In genomic region chr16:89827383-89828198, GRCh38 we compare ENCODE assay signal across 8 cellular contexts. TPM values are rescaled to one million over a fixed set of nuclear protein-coding genes. Genes with fewer than 3 reads are reported as not detected.
DNase-seq lines count a peak whose midpoint lies in the region; ATAC-seq and TF ChIP-seq lines count a peak whose summit lies in the region.

No MANE protein-coding gene starts in this region.

- peaks cover 13% of the 10 kb centered on the region for H3K4me1 ChIP-seq in NT2/D1 (ENCODE audit: insufficient read depth, insufficient read length)
- peaks cover 17% of the 10 kb centered on the region for H3K4me1 ChIP-seq in testis

- H3K9me3 ChIP-seq in NT2/D1 (ENCODE audit: insufficient read depth, low read length) = no peaks in the 10 kb centered on the region
- H3K9me3 ChIP-seq in testis = no peaks in the 10 kb centered on the region

- H3K4me3 ChIP-seq in NT2/D1 (ENCODE audit: insufficient read length, low read depth) (peak overlapping the region; percentile 41), choroid plexus epithelial cell (ENCODE audit: low read depth, low read length) (peak overlapping the region; percentile 60), testis (peak overlapping the region; percentile 52 to 64)

- 6 to 44% methylated on average over 3 to 27 of the region's 43 CpGs for WGBS in testis, 2 donors

- peak; percentile 33 for DNase-seq in NCI-H1092 treated with DMSO at 0.1 percent for 48 hours (lab: John Stamatoyannopoulos, UW)
- no peak for DNase-seq in NCI-H1092 (lab: John Stamatoyannopoulos, UW)
- no peak for DNase-seq in NT2/D1 (ENCODE audit: low read depth, low spot score)
- peak; percentile 62 for DNase-seq in choroid plexus epithelial cell (ENCODE audit: low read depth)
- peak; percentile 87 for DNase-seq in left kidney (ENCODE audit: low read depth, low spot score)
- peak; percentile 57 for DNase-seq in testis

- TF ChIP-seq CTCF in choroid plexus epithelial cell (conservative IDR thresholded peaks at IDR 0.05; ENCODE audit: low read depth, low read length) (no peak), testis (IDR thresholded peaks at IDR 0.05) (no peak)

- ATAC-seq in GM18858 (IDR thresholded peaks at IDR 0.05; ENCODE audit: unreplicated experiment) (no peak), HG02870 (IDR thresholded peaks at IDR 0.05; ENCODE audit: unreplicated experiment) (no peak)

- H3K36me3 ChIP-seq in NT2/D1 (ENCODE audit: insufficient read depth, insufficient read length, low read length) = peaks cover 10% of the 10 kb centered on the region
- H3K36me3 ChIP-seq in testis (ENCODE audit: low read depth, missing control alignments) = no peaks in the 10 kb centered on the region

- peak overlapping the region; percentile 78 for H3K9ac ChIP-seq in NT2/D1 (ENCODE audit: insufficient read length, low read depth)

- H3K27ac ChIP-seq in testis = peak overlapping the region; percentile 63 to 66

- no peaks in the 10 kb centered on the region for H3K27me3 ChIP-seq in NT2/D1 (ENCODE audit: insufficient read depth, insufficient read length)
- H3K27me3 ChIP-seq in testis = no peaks in the 10 kb centered on the region

- intact Hi-C loops in testis (cut with DNase I; ENCODE audit: low total_unique reads) = no loop called here

- no peak for TF ChIP-seq POLR2A in testis (IDR thresholded peaks at IDR 0.05)

RNA-seq across cellular contexts. Expression of gene SPIRE2, which starts 0.7 kb away (rescaled TPM):
- total RNA-seq in testis = 10 to 100 TPM; 20.9 to 31.3 TPM
- 11.5 TPM for polyA plus RNA-seq in testis (ENCODE audit: insufficient read depth, low read depth, low replicate concordance)

RNA-seq across cellular contexts. Expression of gene FANCA, which starts 11.1 kb away (rescaled TPM):
- 100 to 1,000 TPM in 1 of 2 donors, 10 to 100 TPM in 1; 73.2 to 112 TPM for total RNA-seq in testis
- 48.1 TPM for polyA plus RNA-seq in testis (ENCODE audit: insufficient read depth, low read depth, low replicate concordance)

RNA-seq across cellular contexts. Expression of gene TCF25, which starts 45.8 kb away (rescaled TPM):
- total RNA-seq in testis = 100 to 1,000 TPM; 334 to 345 TPM
- 225 TPM for polyA plus RNA-seq in testis (ENCODE audit: insufficient read depth, low read depth, low replicate concordance)

Comparison
In these comparisons a context has a peak if more than half of its experiments do, and no peak if none do; other contexts are left out.
1. DNase-seq: peak in NCI-H1092 treated with DMSO at 0.1 percent for 48 hours (single experiment), choroid plexus epithelial cell (single experiment), left kidney (single experiment) and testis (single experiment); none in NCI-H1092 (single experiment) and NT2/D1 (single experiment).
2. Peak in every context shown above with its lines, with median percentiles within 50 percentile points of each other: H3K4me3 ChIP-seq.